In genomic region chr15:85481543-85481942, GRCh38 we compare ENCODE assay signal across 8 cellular contexts.
A peak's percentile ranks its signal among the peaks of the same experiment; 100 is the strongest.
DNase-seq lines count a peak whose midpoint lies in the region; ATAC-seq and TF ChIP-seq lines count a peak whose summit lies in the region.
"Not testable (repeated sequence)": the region's sequence is repeated elsewhere in the genome, so short reads cannot be mapped to it uniquely, and the experiment has no call there.

No MANE protein-coding gene starts in this region.

- H3K4me2 ChIP-seq in PC-9, result not testable (repeated sequence)

- not testable (repeated sequence) for H3K9ac ChIP-seq in endodermal cell (ENCODE audit: extremely low read depth, low read length, poor library complexity, severe bottlenecking)

- H3K36me3 ChIP-seq in CD4-positive, alpha-beta memory T cell (ENCODE audit: insufficient read depth, low read length); PC-9 (ENCODE audit: low read depth): not testable (repeated sequence)
- H3K36me3 ChIP-seq in endodermal cell (ENCODE audit: control insufficient read depth, insufficient read depth, low read length), result peaks cover 13% of the 10 kb centered on the region

- not testable (repeated sequence) for H3K36me3 Mint-ChIP-seq in CD4-positive, alpha-beta memory T cell; HFFc6 (ENCODE audit: low read depth); activated CD4-positive, alpha-beta T cell treated with anti-CD3 and anti-CD28 coated beads, Interleukin-2, amount 10 ng/mL, durations not matched to agents 7 days and 5 days (ENCODE audit: low read depth); activated naive CD4-positive, alpha-beta T cell treated with anti-CD3 and anti-CD28 coated beads, Interleukin-2, amount 50 U/mL, for 24 hours; endodermal cell (ENCODE audit: low read depth); nephron (ENCODE audit: low read depth)

- not testable (repeated sequence) for H3F3A ChIP-seq in PC-9 (ENCODE audit: insufficient read depth, low read depth)

- intact Hi-C loops in CD4-positive, alpha-beta memory T cell (cut with micrococcal nuclease), result loop anchor here (5.0 kb wide), 1 partner anchor 184 kb away; no protein-coding TSS in a partner anchor
- intact Hi-C loops in PC-9 (cut with micrococcal nuclease; ENCODE audit: unreplicated experiment), result loop anchor here (5.0 to 10.0 kb wide), 2 partner anchors 39 to 353 kb away; no protein-coding TSS in a partner anchor

- H3K27ac Mint-ChIP-seq in CD4-positive, alpha-beta memory T cell, result peak overlapping the region; percentile 3 to 88 (median 37)
- H3K27ac Mint-ChIP-seq in HFFc6 (peak overlapping the region; percentile 97), endodermal cell (peak overlapping the region; percentile 53), nephron (peak overlapping the region in 2 of 3 experiments; percentile 73 to 85)
- H3K27ac Mint-ChIP-seq in activated CD4-positive, alpha-beta T cell treated with anti-CD3 and anti-CD28 coated beads, Interleukin-2, amount 10 ng/mL, durations not matched to agents 7 days and 5 days; stimulated activated naive CD8-positive, alpha-beta T cell treated with anti-CD3 and anti-CD28 coated beads, Interleukin-15, amount 100 ng/mL, for 72 hours: not testable (repeated sequence)
- peak overlapping the region; percentile 6 for H3K27ac Mint-ChIP-seq in activated naive CD4-positive, alpha-beta T cell treated with anti-CD3 and anti-CD28 coated beads, Interleukin-2, amount 50 U/mL, for 24 hours

- H3K79me2 ChIP-seq in PC-9 (ENCODE audit: low read depth), result peaks cover 60% of the 10 kb centered on the region

- H3K27me3 Mint-ChIP-seq in CD4-positive, alpha-beta memory T cell; HFFc6 (ENCODE audit: insufficient read depth); activated CD4-positive, alpha-beta T cell treated with anti-CD3 and anti-CD28 coated beads, Interleukin-2, amount 10 ng/mL, durations not matched to agents 7 days and 5 days; activated naive CD4-positive, alpha-beta T cell treated with anti-CD3 and anti-CD28 coated beads, Interleukin-2, amount 50 U/mL, for 24 hours; endodermal cell (ENCODE audit: insufficient read depth); nephron (ENCODE audit: low read depth); stimulated activated naive CD8-positive, alpha-beta T cell treated with anti-CD3 and anti-CD28 coated beads, Interleukin-15, amount 100 ng/mL, for 72 hours: not testable (repeated sequence)

- peaks cover 38% of the 10 kb centered on the region for H3K4me1 ChIP-seq in CD4-positive, alpha-beta memory T cell (ENCODE audit: insufficient read depth, low read length)
- H3K4me1 ChIP-seq in PC-9 (replicated peaks; ENCODE audit: insufficient read depth), result 0 out of 2 replicates have a peak, but pooled peaks cover 11% of the 10 kb centered on the region
- peaks cover 30% of the 10 kb centered on the region for H3K4me1 ChIP-seq in endodermal cell (ENCODE audit: control insufficient read depth, insufficient read depth, low read length)

- H3K4me3 ChIP-seq in CD4-positive, alpha-beta memory T cell (ENCODE audit: low read length in 2 of 2); PC-9; endodermal cell (ENCODE audit: low read length): not testable (repeated sequence)

- not testable (repeated sequence) for H3K27ac ChIP-seq in CD4-positive, alpha-beta memory T cell (ENCODE audit: low read depth, low read length); endodermal cell (ENCODE audit: low read depth, low read length)
- H3K27ac ChIP-seq in PC-9, result peak overlapping the region; percentile 24; the same call in 1 of the 2 replicates

- peak overlapping the region in 4 of 8 donors; percentile 13 to 58 (median 26) for H3K4me3 Mint-ChIP-seq in CD4-positive, alpha-beta memory T cell
- not testable (repeated sequence) for H3K4me3 Mint-ChIP-seq in HFFc6; activated CD4-positive, alpha-beta T cell treated with anti-CD3 and anti-CD28 coated beads, Interleukin-2, amount 10 ng/mL, durations not matched to agents 7 days and 5 days; activated naive CD4-positive, alpha-beta T cell treated with anti-CD3 and anti-CD28 coated beads, Interleukin-2, amount 50 U/mL, for 24 hours; endodermal cell; nephron; stimulated activated naive CD8-positive, alpha-beta T cell treated with anti-CD3 and anti-CD28 coated beads, Interleukin-15, amount 100 ng/mL, for 72 hours

- POLR2A ChIA-PET in CD4-positive, alpha-beta memory T cell (lab: Charles Lee; ENCODE audit: partially characterized antibody); PC-9 (lab: Charles Lee; ENCODE audit: unreplicated experiment); activated CD4-positive, alpha-beta T cell treated with anti-CD3 and anti-CD28 coated beads, Interleukin-2, amount 10 ng/mL, durations not matched to agents 7 days and 5 days (lab: Charles Lee): not testable (repeated sequence)

- not testable (repeated sequence) for H2AFZ ChIP-seq in PC-9

- H4K20me1 ChIP-seq in PC-9 (ENCODE audit: insufficient read depth), result not testable (repeated sequence)

- not testable (repeated sequence) for H3K9me3 Mint-ChIP-seq in CD4-positive, alpha-beta memory T cell; HFFc6; activated CD4-positive, alpha-beta T cell treated with anti-CD3 and anti-CD28 coated beads, Interleukin-2, amount 10 ng/mL, durations not matched to agents 7 days and 5 days; activated naive CD4-positive, alpha-beta T cell treated with anti-CD3 and anti-CD28 coated beads, Interleukin-2, amount 50 U/mL, for 24 hours; endodermal cell; nephron; stimulated activated naive CD8-positive, alpha-beta T cell treated with anti-CD3 and anti-CD28 coated beads, Interleukin-15, amount 100 ng/mL, for 72 hours

- not testable (repeated sequence) for H3K9me3 ChIP-seq in CD4-positive, alpha-beta memory T cell (ENCODE audit: control insufficient read depth in 1 of 2, low read length in 2 of 2); PC-9 (ENCODE audit: insufficient read depth, low read depth); endodermal cell (ENCODE audit: control insufficient read depth, low read length)

- H3K4me1 Mint-ChIP-seq in CD4-positive, alpha-beta memory T cell, result peaks cover 55 to 86% (median 69%) of the 10 kb centered on the region in 4 donors
- H3K4me1 Mint-ChIP-seq in HFFc6 (ENCODE audit: low read depth), result peaks cover 93% of the 10 kb centered on the region
- H3K4me1 Mint-ChIP-seq in activated CD4-positive, alpha-beta T cell treated with anti-CD3 and anti-CD28 coated beads, Interleukin-2, amount 10 ng/mL, durations not matched to agents 7 days and 5 days, result peaks cover 34% of the 10 kb centered on the region
- H3K4me1 Mint-ChIP-seq in activated naive CD4-positive, alpha-beta T cell treated with anti-CD3 and anti-CD28 coated beads, Interleukin-2, amount 50 U/mL, for 24 hours, result peaks cover 87% of the 10 kb centered on the region
- peaks cover 70% of the 10 kb centered on the region for H3K4me1 Mint-ChIP-seq in endodermal cell
- peaks cover 58% of the 10 kb centered on the region for H3K4me1 Mint-ChIP-seq in nephron
- peaks cover 72% of the 10 kb centered on the region for H3K4me1 Mint-ChIP-seq in stimulated activated naive CD8-positive, alpha-beta T cell treated with anti-CD3 and anti-CD28 coated beads, Interleukin-15, amount 100 ng/mL, for 72 hours

- CTCF ChIA-PET in CD4-positive, alpha-beta memory T cell (lab: Charles Lee; ENCODE audit: partially characterized antibody); PC-9 (lab: Charles Lee): not testable (repeated sequence)
- CTCF ChIA-PET in activated CD4-positive, alpha-beta T cell treated with anti-CD3 and anti-CD28 coated beads, Interleukin-2, amount 10 ng/mL, durations not matched to agents 7 days and 5 days (lab: Charles Lee), result interaction anchor here (0.6 kb wide), 1 partner anchor 13 kb away, joined by 4 read pairs; no protein-coding TSS in a partner anchor

- DNase-seq in CD4-positive, alpha-beta memory T cell, result peak in 1 of 5 donors; percentile 6
- not testable (repeated sequence) for DNase-seq in HFFc6; PC-9; endodermal cell; stimulated activated naive CD8-positive, alpha-beta T cell treated with anti-CD3 and anti-CD28 coated beads, Interleukin-15, amount 100 ng/mL, for 72 hours
- peak; percentile 13 for DNase-seq in activated CD4-positive, alpha-beta T cell treated with anti-CD3 and anti-CD28 coated beads, Interleukin-2, amount 10 ng/mL, durations not matched to agents 7 days and 5 days

- not testable (repeated sequence) for TF ChIP-seq CTCF in HFFc6 (IDR thresholded peaks at IDR 0.05); PC-9 (conservative IDR thresholded peaks at IDR 0.05); endodermal cell (conservative IDR thresholded peaks at IDR 0.05); nephron (IDR thresholded peaks at IDR 0.05; ENCODE audit: unreplicated experiment in 3 of 3)

- peak; percentile 66 for ATAC-seq in stimulated activated naive CD8-positive, alpha-beta T cell treated with anti-CD3 and anti-CD28 coated beads, Interleukin-15, amount 100 ng/mL, for 72 hours

- not testable (repeated sequence) for BruUV-seq in PC-9 (replicated peaks; lab: Mats Ljungman, UMichigan)

- H3K9me2 ChIP-seq in PC-9 (ENCODE audit: insufficient read depth), result not testable (repeated sequence)

- not testable (repeated sequence) for H3K27me3 ChIP-seq in CD4-positive, alpha-beta memory T cell (ENCODE audit: insufficient read depth, low read length); PC-9 (ENCODE audit: insufficient read depth, low read depth); endodermal cell (ENCODE audit: control insufficient read depth, insufficient read depth, low read length, poor library complexity, severe bottlenecking)
